ENCODE assay signal across 13 cellular contexts in the genomic region with DNA sequence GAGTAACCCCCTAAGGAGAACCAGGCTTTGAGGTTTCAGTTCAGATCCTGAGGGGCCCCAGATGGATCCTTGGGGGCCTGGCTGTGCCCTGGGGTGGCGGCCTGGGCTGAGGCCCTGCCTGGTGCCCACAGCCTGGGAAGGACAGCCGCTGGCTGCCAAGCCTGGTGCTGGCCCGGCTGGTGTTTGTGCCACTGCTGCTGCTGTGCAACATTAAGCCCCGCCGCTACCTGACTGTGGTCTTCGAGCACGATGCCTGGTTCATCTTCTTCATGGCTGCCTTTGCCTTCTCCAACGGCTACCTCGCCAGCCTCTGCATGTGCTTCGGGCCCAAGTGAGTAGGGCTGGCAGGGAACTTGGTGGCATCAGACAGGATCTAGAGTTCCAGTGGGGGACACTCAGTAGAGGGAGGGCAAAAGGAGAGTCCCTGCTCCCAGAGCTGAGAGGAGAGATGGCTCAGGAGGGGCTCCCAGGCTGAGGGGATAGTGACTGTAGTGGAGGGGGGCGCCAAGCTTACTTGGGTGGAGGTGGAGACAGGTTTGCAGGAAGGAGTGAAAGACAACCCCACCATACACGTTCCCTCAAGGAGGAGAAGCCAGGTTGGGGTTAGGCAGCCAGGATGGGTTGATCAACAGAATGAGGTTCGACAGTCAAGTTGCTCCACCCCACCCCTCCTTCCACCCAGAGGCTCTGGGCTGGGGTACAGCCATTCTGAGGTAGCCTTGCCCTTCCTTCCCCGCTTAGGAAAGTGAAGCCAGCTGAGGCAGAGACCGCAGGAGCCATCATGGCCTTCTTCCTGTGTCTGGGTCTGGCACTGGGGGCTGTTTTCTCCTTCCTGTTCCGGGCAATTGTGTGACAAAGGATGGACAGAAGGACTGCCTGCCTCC. TPM values are rescaled to one million over a fixed set of nuclear protein-coding genes. Genes with fewer than 3 reads are reported as not detected.
DNase-seq lines count a peak whose midpoint lies in the region; ATAC-seq and TF ChIP-seq lines count a peak whose summit lies in the region.
"Had no signal": no experiment of that assay in that cellular context is flagged by ENCODE, and none has a peak within 500 bp of the region (broad histone marks: within the 10 kb centered on the region; RNA-seq: fewer than 3 reads in every experiment).

No MANE protein-coding gene starts in this region.

- H3K27ac Mint-ChIP-seq in activated CD8-positive, alpha-beta T cell treated with anti-CD3 and anti-CD28 coated beads, Interleukin-2, amount 10 ng/mL, durations not matched to agents 7 days and 5 days: peak overlapping the region; percentile 83
- H3K27ac Mint-ChIP-seq in activated CD8-positive, alpha-beta T cell treated with anti-CD3 and anti-CD28 coated beads for 36 hours: no peak overlapping the region

- H3K27me3 ChIP-seq in adipocyte (replicated peaks; ENCODE audit: control insufficient read depth, insufficient read depth, low read length): no peaks in the 10 kb centered on the region
- no peaks in the 10 kb centered on the region for H3K27me3 ChIP-seq in lung (ENCODE audit: control insufficient read depth, insufficient read depth)
- no peaks in the 10 kb centered on the region for H3K27me3 ChIP-seq in suprapubic skin

- no peak overlapping the region for H3K4me3 Mint-ChIP-seq in activated CD8-positive, alpha-beta T cell treated with anti-CD3 and anti-CD28 coated beads, Interleukin-2, amount 10 ng/mL, durations not matched to agents 7 days and 5 days
- H3K4me3 Mint-ChIP-seq in activated CD8-positive, alpha-beta T cell treated with anti-CD3 and anti-CD28 coated beads for 36 hours: no peak overlapping the region

- no peaks in the 10 kb centered on the region for H3K9me3 Mint-ChIP-seq in activated CD8-positive, alpha-beta T cell treated with anti-CD3 and anti-CD28 coated beads, Interleukin-2, amount 10 ng/mL, durations not matched to agents 7 days and 5 days (ENCODE audit: insufficient read depth)
- no peaks in the 10 kb centered on the region for H3K9me3 Mint-ChIP-seq in activated CD8-positive, alpha-beta T cell treated with anti-CD3 and anti-CD28 coated beads for 36 hours

- peaks cover 25% of the 10 kb centered on the region for H3K36me3 Mint-ChIP-seq in activated CD8-positive, alpha-beta T cell treated with anti-CD3 and anti-CD28 coated beads, Interleukin-2, amount 10 ng/mL, durations not matched to agents 7 days and 5 days (ENCODE audit: low read depth)
- H3K36me3 Mint-ChIP-seq in activated CD8-positive, alpha-beta T cell treated with anti-CD3 and anti-CD28 coated beads for 36 hours (ENCODE audit: low read depth): peaks cover 43% of the 10 kb centered on the region

- no peak for TF ChIP-seq CTCF in activated CD8-positive, alpha-beta T cell treated with anti-CD3 and anti-CD28 coated beads for 36 hours (IDR thresholded peaks at IDR 0.05)
- TF ChIP-seq CTCF in lung (IDR thresholded peaks at IDR 0.05; ENCODE audit: control extremely low read depth, extremely low read depth) (no peak), suprapubic skin (IDR thresholded peaks at IDR 0.05) (no peak)

- H3K36me3 ChIP-seq in adipocyte (ENCODE audit: control insufficient read depth, insufficient read depth, low read length, severe bottlenecking) (peaks cover 36% of the 10 kb centered on the region), lung (ENCODE audit: control insufficient read depth in 2 of 2, insufficient read depth in 2 of 2, low read length in 2 of 2) (peaks cover 0 to 20% of the 10 kb centered on the region in 2 donors), suprapubic skin (peaks cover 37% of the 10 kb centered on the region)

- DNase-seq in activated CD8-positive, alpha-beta T cell treated with anti-CD3 and anti-CD28 coated beads, Interleukin-2, amount 10 ng/mL, durations not matched to agents 7 days and 5 days: no peak
- DNase-seq in activated CD8-positive, alpha-beta T cell treated with anti-CD3 and anti-CD28 coated beads for 36 hours: no peak
- DNase-seq in adipocyte (ENCODE audit: low read depth): no peak
- DNase-seq in lung (ENCODE audit: low spot score): no peak
- no peak for DNase-seq in suprapubic skin (ENCODE audit: low spot score in 2 of 2)
- DNase-seq: ACHN, foreskin fibroblast, left colon had no signal

- H3K4me3 ChIP-seq in adipocyte (ENCODE audit: low read length) (no peak overlapping the region), lung (no peak overlapping the region), suprapubic skin (no peak overlapping the region)

- peak overlapping the region; percentile 81 for H3K9ac ChIP-seq in adipocyte (ENCODE audit: low read length)

- H3K9me3 ChIP-seq in adipocyte (ENCODE audit: control insufficient read depth, low read length) (no peaks in the 10 kb centered on the region), lung (ENCODE audit: control insufficient read depth in 2 of 2, insufficient read depth in 1 of 2, low read length in 1 of 2) (no peaks in the 10 kb centered on the region), suprapubic skin (no peaks in the 10 kb centered on the region)

- POLR2A ChIA-PET in activated CD8-positive, alpha-beta T cell treated with anti-CD3 and anti-CD28 coated beads, Interleukin-2, amount 10 ng/mL, durations not matched to agents 7 days and 5 days (lab: Charles Lee): interaction anchor here (5.6 kb wide), 1 partner anchor 14 kb away, joined by 54 read pairs; a partner anchor contains a TSS
- POLR2A ChIA-PET in activated CD8-positive, alpha-beta T cell treated with anti-CD3 and anti-CD28 coated beads for 36 hours (lab: Charles Lee): interaction anchor here (0.9 to 7.6 kb wide), 4 partner anchors 10 to 60 kb away, joined by 3 to 64 read pairs (median 30); a partner anchor contains a TSS

- CTCF ChIA-PET in activated CD8-positive, alpha-beta T cell treated with anti-CD3 and anti-CD28 coated beads, Interleukin-2, amount 10 ng/mL, durations not matched to agents 7 days and 5 days (lab: Charles Lee): interaction anchor here (0.7 to 3.0 kb wide), 2 partner anchors 9 to 12 kb away, joined by 3 to 17 read pairs; a partner anchor contains a TSS
- CTCF ChIA-PET in activated CD8-positive, alpha-beta T cell treated with anti-CD3 and anti-CD28 coated beads for 36 hours (lab: Charles Lee): interaction anchor here (2.1 to 5.5 kb wide), 3 partner anchors 8 to 136 kb away, joined by 10 to 52 read pairs (median 38); a partner anchor contains a TSS

- 72 to 87% methylated on average over 16 of the region's 16 CpGs for WGBS in lung, 2 donors
- 83% methylated on average over 14 of the region's 16 CpGs for WGBS in suprapubic skin

- intact Hi-C loops in activated CD8-positive, alpha-beta T cell treated with anti-CD3 and anti-CD28 coated beads for 36 hours (cut with micrococcal nuclease): loop anchor here (10.0 kb wide), 1 partner anchor 128 kb away; no protein-coding TSS in a partner anchor

- H3K27ac ChIP-seq in lung (ENCODE audit: low read depth in 1 of 2, low read length in 1 of 2) (peak overlapping the region; percentile 9 to 69), suprapubic skin (peak overlapping the region; percentile 61)

- no peaks in the 10 kb centered on the region for H3K27me3 Mint-ChIP-seq in activated CD8-positive, alpha-beta T cell treated with anti-CD3 and anti-CD28 coated beads, Interleukin-2, amount 10 ng/mL, durations not matched to agents 7 days and 5 days (ENCODE audit: low read depth)
- H3K27me3 Mint-ChIP-seq in activated CD8-positive, alpha-beta T cell treated with anti-CD3 and anti-CD28 coated beads for 36 hours: no peaks in the 10 kb centered on the region

- peaks cover 75% of the 10 kb centered on the region for H3K4me1 ChIP-seq in adipocyte (ENCODE audit: control insufficient read depth, insufficient read depth, low read length)
- H3K4me1 ChIP-seq in lung (ENCODE audit: control insufficient read depth in 2 of 2, insufficient read depth in 2 of 2, low read length in 2 of 2): peaks cover under 1 to 7% of the 10 kb centered on the region in 2 donors
- H3K4me1 ChIP-seq in suprapubic skin: peaks cover 60% of the 10 kb centered on the region

- TF ChIP-seq EP300 in suprapubic skin (IDR thresholded peaks at IDR 0.05): no peak

- TF ChIP-seq POLR2A in suprapubic skin (IDR thresholded peaks at IDR 0.05): no peak

- no peak for ATAC-seq in activated CD8-positive, alpha-beta T cell treated with anti-CD3 and anti-CD28 coated beads, Interleukin-2, amount 10 ng/mL, durations not matched to agents 7 days and 5 days
- no peak for ATAC-seq in activated CD8-positive, alpha-beta T cell treated with anti-CD3 and anti-CD28 coated beads for 36 hours
- no peak for ATAC-seq in lung (ENCODE audit: insufficient read depth, low FRiP score)
- no peak for ATAC-seq in GM18909 (IDR thresholded peaks at IDR 0.05; ENCODE audit: poor library complexity, unreplicated experiment)
- no peak for ATAC-seq in HG03097 (IDR thresholded peaks at IDR 0.05; ENCODE audit: low FRiP score, unreplicated experiment)
- ATAC-seq in GM21515 (IDR thresholded peaks at IDR 0.05; ENCODE audit: unreplicated experiment): no peak
- ATAC-seq: left colon had no signal

- peaks cover 30% of the 10 kb centered on the region for H3K4me1 Mint-ChIP-seq in activated CD8-positive, alpha-beta T cell treated with anti-CD3 and anti-CD28 coated beads, Interleukin-2, amount 10 ng/mL, durations not matched to agents 7 days and 5 days (ENCODE audit: low read depth)
- H3K4me1 Mint-ChIP-seq in activated CD8-positive, alpha-beta T cell treated with anti-CD3 and anti-CD28 coated beads for 36 hours (ENCODE audit: low read depth): peaks cover 10% of the 10 kb centered on the region

RNA-seq across cellular contexts. Expression of a gene that starts 9.5 kb away (rescaled TPM):
- 10 to 100 TPM; 49.2 to 53.4 TPM for total RNA-seq in activated CD8-positive, alpha-beta T cell treated with anti-CD3 and anti-CD28 coated beads, Interleukin-2, amount 10 ng/mL, durations not matched to agents 7 days and 5 days
- 10 to 100 TPM; 56.1 to 57.4 TPM for total RNA-seq in activated CD8-positive, alpha-beta T cell treated with anti-CD3 and anti-CD28 coated beads for 36 hours
- total RNA-seq in lung (10 to 100 TPM; 19.1 to 42.7 TPM), suprapubic skin (100 to 1,000 TPM in 1 of 4 donors, 10 to 100 TPM in 3; 61.7 to 133 (median 75.3) TPM)
- 10 to 100 TPM; 20.3 to 32.5 TPM for polyA plus RNA-seq in lung

RNA-seq across cellular contexts. Expression of a gene that starts 14.0 kb away (rescaled TPM):
- 100 to 1,000 TPM; 741 to 755 TPM for total RNA-seq in activated CD8-positive, alpha-beta T cell treated with anti-CD3 and anti-CD28 coated beads, Interleukin-2, amount 10 ng/mL, durations not matched to agents 7 days and 5 days
- total RNA-seq in activated CD8-positive, alpha-beta T cell treated with anti-CD3 and anti-CD28 coated beads for 36 hours: 1,000 to 10,000 TPM; 2,124 to 2,130 TPM
- 100 to 1,000 TPM; 458 to 700 TPM for total RNA-seq in lung
- 100 to 1,000 TPM; 289 to 560 TPM for polyA plus RNA-seq in lung
- total RNA-seq in suprapubic skin: 100 to 1,000 TPM; 450 to 830 (median 678) TPM

RNA-seq across cellular contexts. Expression of a gene that starts 16.2 kb away (rescaled TPM):
- not detected for total RNA-seq in activated CD8-positive, alpha-beta T cell treated with anti-CD3 and anti-CD28 coated beads, Interleukin-2, amount 10 ng/mL, durations not matched to agents 7 days and 5 days
- not detected for total RNA-seq in activated CD8-positive, alpha-beta T cell treated with anti-CD3 and anti-CD28 coated beads for 36 hours
- not detected for total RNA-seq in lung
- under 1 TPM in 1 of 2 donors, not detected in 1; 0.21 TPM for polyA plus RNA-seq in lung
- total RNA-seq in suprapubic skin: not detected
- total RNA-seq: cerebellum; left colon; T-helper 1 cell treated with Interleukin-12 subunit alpha and Interleukin-12 subunit beta and Interleukin-4 antibody, amounts not matched to agents 30 ng/mL and 1 ng/mL, for 36 hours had no signal

RNA-seq across cellular contexts. Expression of a gene that starts 24.4 kb away (rescaled TPM):
- total RNA-seq in activated CD8-positive, alpha-beta T cell treated with anti-CD3 and anti-CD28 coated beads, Interleukin-2, amount 10 ng/mL, durations not matched to agents 7 days and 5 days: 10 to 100 TPM; 31.6 to 32.8 TPM
- total RNA-seq in activated CD8-positive, alpha-beta T cell treated with anti-CD3 and anti-CD28 coated beads for 36 hours: 10 to 100 TPM; 15.4 to 16.7 TPM
- total RNA-seq in lung (10 to 100 TPM; 29.9 to 44.4 TPM), suprapubic skin (10 to 100 TPM; 26.2 to 38.5 (median 30.9) TPM)
- polyA plus RNA-seq in lung: 10 to 100 TPM; 15.0 to 39.9 TPM

RNA-seq across cellular contexts. Expression of a gene that starts 32.4 kb away (rescaled TPM):
- 10 to 100 TPM; 14.1 to 16.9 TPM for total RNA-seq in activated CD8-positive, alpha-beta T cell treated with anti-CD3 and anti-CD28 coated beads, Interleukin-2, amount 10 ng/mL, durations not matched to agents 7 days and 5 days
- total RNA-seq in activated CD8-positive, alpha-beta T cell treated with anti-CD3 and anti-CD28 coated beads for 36 hours: 10 to 100 TPM; 13.3 to 17.9 TPM
- total RNA-seq in lung (10 to 100 TPM; 13.1 to 20.1 TPM), suprapubic skin (10 to 100 TPM; 12.9 to 25.0 (median 16.1) TPM)
- 10 to 100 TPM; 20.7 to 40.6 TPM for polyA plus RNA-seq in lung
